8 cellular contexts compared by ENCODE assay signal in genomic region chr19:38932425-38933179, GRCh38. TPM values are rescaled to one million over a fixed set of nuclear protein-coding genes. Genes with fewer than 3 reads are reported as not detected.
DNase-seq lines count a peak whose midpoint lies in the region; ATAC-seq, FAIRE-seq and TF ChIP-seq lines count a peak whose summit lies in the region.

No MANE protein-coding gene starts in this region.

- peak overlapping the region; percentile 92; the same call in 1 of the 2 replicates for H3K4me3 ChIP-seq in LNCaP clone FGC (ENCODE audit: low read depth, low read length)
- no peak overlapping the region for H3K4me3 ChIP-seq in kidney (ENCODE audit: low read length in 2 of 2)

- DNase-seq in NCI-H748 (lab: John Stamatoyannopoulos, UW; ENCODE audit: unreplicated experiment) (peak; percentile 36), NCI-H748 treated with DMSO at 0.1 percent for 48 hours (lab: John Stamatoyannopoulos, UW) (no peak), LNCaP clone FGC (ENCODE audit: low read depth) (no peak), kidney (peak; percentile 78), NCI-H128 (lab: John Stamatoyannopoulos, UW; ENCODE audit: unreplicated experiment) (no peak)
- peak; percentile 45 to 51 for DNase-seq in activated T-cell treated with anti-CD3 and anti-CD28 coated beads, Interleukin-2, amount 50 U/mL, for 72 hours

- H3K9me3 ChIP-seq in kidney (ENCODE audit: control insufficient read depth in 1 of 2, low read length in 2 of 2): no peaks in the 10 kb centered on the region

- H3K9ac ChIP-seq in kidney (ENCODE audit: low read length in 2 of 2): no peak overlapping the region

- intact Hi-C loops in kidney (cut with DNase I): no loop called here

- H3K27ac ChIP-seq in kidney (ENCODE audit: low read depth in 2 of 2, low read length in 2 of 2): no peak overlapping the region

- H3K4me1 Mint-ChIP-seq in activated T-cell treated with anti-CD3 and anti-CD28 coated beads, Interleukin-2, amount 50 U/mL, for 72 hours (ENCODE audit: low read depth): peaks cover 56% of the 10 kb centered on the region

- H3K36me3 Mint-ChIP-seq in activated T-cell treated with anti-CD3 and anti-CD28 coated beads, Interleukin-2, amount 50 U/mL, for 72 hours (ENCODE audit: insufficient read depth in 2 of 2): peaks cover 8 to 23% of the 10 kb centered on the region in 2 donors

- H3K4me1 ChIP-seq in kidney (ENCODE audit: control insufficient read depth in 1 of 2, insufficient read depth in 1 of 2, low read depth in 1 of 2, low read length in 2 of 2): peaks cover 0 to 15% of the 10 kb centered on the region in 2 donors

- H3K27me3 Mint-ChIP-seq in activated T-cell treated with anti-CD3 and anti-CD28 coated beads, Interleukin-2, amount 50 U/mL, for 72 hours (ENCODE audit: low read depth): no peaks in the 10 kb centered on the region

- ATAC-seq in activated T-cell treated with anti-CD3 and anti-CD28 coated beads, Interleukin-2, amount 50 U/mL, for 72 hours (replicated peaks in 1 of 2): no peak
- ATAC-seq in GM18907 (IDR thresholded peaks at IDR 0.05; ENCODE audit: unreplicated experiment) (no peak), GM19324 (IDR thresholded peaks at IDR 0.05; ENCODE audit: low FRiP score, unreplicated experiment) (no peak)

- no peak for FAIRE-seq in kidney (lab: Jason Lieb, UNC)

- peaks cover 4 to 5% of the 10 kb centered on the region in 2 donors for H3K36me3 ChIP-seq in kidney (ENCODE audit: control insufficient read depth in 1 of 2, insufficient read depth in 2 of 2, low read length in 2 of 2)

- no peak overlapping the region for H3K27ac Mint-ChIP-seq in activated T-cell treated with anti-CD3 and anti-CD28 coated beads, Interleukin-2, amount 50 U/mL, for 72 hours

- H3K4me3 Mint-ChIP-seq in activated T-cell treated with anti-CD3 and anti-CD28 coated beads, Interleukin-2, amount 50 U/mL, for 72 hours: peak overlapping the region; percentile 98

- no peaks in the 10 kb centered on the region for H3K9me3 Mint-ChIP-seq in activated T-cell treated with anti-CD3 and anti-CD28 coated beads, Interleukin-2, amount 50 U/mL, for 72 hours

- TF ChIP-seq CTCF in LNCaP clone FGC (IDR thresholded peaks at IDR 0.05; ENCODE audit: control insufficient read depth, extremely low read depth, insufficient read depth) (peak; percentile 35; the same call in 1 of the 2 replicates), kidney (IDR thresholded peaks at IDR 0.05; ENCODE audit: borderline replicate concordance, extremely low read depth, insufficient read depth) (peak; percentile 29)

RNA-seq across cellular contexts. Expression of gene MRPS12, which starts 1.9 kb away (rescaled TPM):
- 10 to 100 TPM; 54.8 to 57.9 TPM for total RNA-seq in activated T-cell treated with anti-CD3 and anti-CD28 coated beads, Interleukin-2, amount 50 U/mL, for 72 hours
- 28.5 TPM for total RNA-seq in kidney
- 110 TPM for polyA plus RNA-seq in kidney (ENCODE audit: insufficient read depth, low read depth, low replicate concordance)

RNA-seq across cellular contexts. Expression of gene SARS2, which starts 2.0 kb away (rescaled TPM):
- total RNA-seq in activated T-cell treated with anti-CD3 and anti-CD28 coated beads, Interleukin-2, amount 50 U/mL, for 72 hours: 10 to 100 TPM; 21.1 to 30.1 TPM
- 30.6 TPM for total RNA-seq in kidney
- 34.8 TPM for polyA plus RNA-seq in kidney (ENCODE audit: insufficient read depth, low read depth, low replicate concordance)

RNA-seq across cellular contexts. Expression of gene CCER2, which starts 20.6 kb away (rescaled TPM):
- under 1 TPM; 0.69 to 0.70 TPM for total RNA-seq in activated T-cell treated with anti-CD3 and anti-CD28 coated beads, Interleukin-2, amount 50 U/mL, for 72 hours
- 0.47 TPM for total RNA-seq in kidney
- not detected for polyA plus RNA-seq in kidney (ENCODE audit: insufficient read depth, low read depth, low replicate concordance)

RNA-seq across cellular contexts. Expression of gene NFKBIB, which starts 32.8 kb away (rescaled TPM):
- total RNA-seq in activated T-cell treated with anti-CD3 and anti-CD28 coated beads, Interleukin-2, amount 50 U/mL, for 72 hours: 10 to 100 TPM; 86.5 to 89.1 TPM
- 23.2 TPM for total RNA-seq in kidney
- 37.6 TPM for polyA plus RNA-seq in kidney (ENCODE audit: insufficient read depth, low read depth, low replicate concordance)

RNA-seq across cellular contexts. Expression of gene SIRT2, which starts 33.2 kb away (rescaled TPM):
- 10 to 100 TPM; 38.2 to 40.7 TPM for total RNA-seq in activated T-cell treated with anti-CD3 and anti-CD28 coated beads, Interleukin-2, amount 50 U/mL, for 72 hours
- total RNA-seq in kidney: 36.0 TPM
- 56.9 TPM for polyA plus RNA-seq in kidney (ENCODE audit: insufficient read depth, low read depth, low replicate concordance)

Comparison
In these comparisons a context has a peak if more than half of its experiments do, and no peak if none do; other contexts are left out.
1. DNase-seq: peak in NCI-H748 (single experiment), activated T-cell treated with anti-CD3 and anti-CD28 coated beads, Interleukin-2, amount 50 U/mL, for 72 hours (2 of 2) and kidney (single experiment); none in NCI-H748 treated with DMSO at 0.1 percent for 48 hours (single experiment), LNCaP clone FGC (single experiment) and NCI-H128 (single experiment).